11 cellular contexts compared by ENCODE assay signal in the genomic region with DNA sequence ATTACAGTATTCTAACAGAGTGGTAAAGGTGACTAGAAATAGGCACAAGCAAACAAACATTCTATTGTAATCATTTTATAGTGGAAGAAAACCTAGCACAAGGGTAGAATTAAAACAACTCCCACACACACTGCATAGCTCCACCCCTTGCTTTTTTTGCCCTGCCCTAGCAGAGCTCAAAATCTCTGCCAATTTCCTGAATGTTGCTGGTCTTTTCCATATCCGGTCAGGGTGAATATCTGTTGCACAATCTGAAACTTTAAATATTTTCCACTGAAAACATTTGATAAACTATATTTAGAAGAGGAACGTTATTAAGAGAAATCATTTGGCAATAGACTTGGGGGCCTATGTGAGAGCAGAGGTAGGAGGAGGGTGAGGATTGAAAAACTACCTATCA. TPM values are rescaled to one million over a fixed set of nuclear protein-coding genes. Genes with fewer than 3 reads are reported as not detected.
A peak's percentile ranks its signal among the peaks of the same experiment; 100 is the strongest.
DNase-seq lines count a peak whose midpoint lies in the region; ATAC-seq, FAIRE-seq and TF ChIP-seq lines count a peak whose summit lies in the region.
"Had no signal": no experiment of that assay in that cellular context is flagged by ENCODE, and none has a peak within 500 bp of the region (broad histone marks: within the 10 kb centered on the region; RNA-seq: fewer than 3 reads in every experiment).

No MANE protein-coding gene starts in this region.

- H3K4me2 ChIP-seq in astrocyte (ENCODE audit: low read length): no peak overlapping the region

- no peak for ATAC-seq in GM19397 (IDR thresholded peaks at IDR 0.05; ENCODE audit: unreplicated experiment)

- TF ChIP-seq CTCF in astrocyte (IDR thresholded peaks at IDR 0.05; ENCODE audit: insufficient read depth, low read depth, low read length): no peak
- TF ChIP-seq CTCF in tibial artery (IDR thresholded peaks at IDR 0.05): no peak

- FAIRE-seq in astrocyte (lab: Jason Lieb, UNC): no peak

- DNase-seq in HCEC 1CT: peak; percentile 77
- DNase-seq in astrocyte (ENCODE audit: low read depth): peak; percentile 23
- DNase-seq in iris pigment epithelial cell (ENCODE audit: low read depth): peak; percentile 81
- DNase-seq in tibial artery: peak; percentile 55 to 80
- DNase-seq in stimulated activated naive CD4-positive, alpha-beta T cell (lab: John Stamatoyannopoulos, UW): no peak
- DNase-seq in Kasumi-1 (lab: John Stamatoyannopoulos, UW): no peak
- DNase-seq in NK-92 (lab: John Stamatoyannopoulos, UW; ENCODE audit: unreplicated experiment): no peak
- DNase-seq: head of caudate nucleus, NCI-H2029 had no signal

- H3K9me3 ChIP-seq in astrocyte (ENCODE audit: insufficient read depth, low read depth, low read length): no peaks in the 10 kb centered on the region
- H3K9me3 ChIP-seq in tibial artery: peaks cover 0 to 3% (median 0%) of the 10 kb centered on the region in 3 donors

- peaks cover 4% of the 10 kb centered on the region for H3K4me1 Mint-ChIP-seq in astrocyte (ENCODE audit: low read depth, unreplicated experiment)

- H2AFZ ChIP-seq in astrocyte (ENCODE audit: low read depth, low read length): no peak overlapping the region

- H3K36me3 Mint-ChIP-seq in astrocyte (ENCODE audit: low read depth, unreplicated experiment): no peaks in the 10 kb centered on the region

- no peak overlapping the region for H3K9ac ChIP-seq in astrocyte (ENCODE audit: low read length)

- no peaks in the 10 kb centered on the region for H3K27me3 ChIP-seq in astrocyte (ENCODE audit: insufficient read depth, low read length)
- H3K27me3 ChIP-seq in tibial artery: no peaks in the 10 kb centered on the region

- H3K9me3 Mint-ChIP-seq in astrocyte (ENCODE audit: unreplicated experiment): no peaks in the 10 kb centered on the region
- H3K9me3 Mint-ChIP-seq: stimulated activated naive CD8-positive, alpha-beta T cell treated with anti-CD3 and anti-CD28 coated beads, Interleukin-15, Interleukin-2, amounts not matched to agents 100 ng/mL and 50 ng/mL, for 24 hours had no signal

- H4K20me1 ChIP-seq in astrocyte (ENCODE audit: insufficient read depth, low read length): no peaks in the 10 kb centered on the region

- no peak overlapping the region for H3K4me3 ChIP-seq in astrocyte (ENCODE audit: insufficient read depth, low read depth, low read length)
- H3K4me3 ChIP-seq in tibial artery: peak overlapping the region in 1 of 2 donors; percentile 17

- no peaks in the 10 kb centered on the region for H3K27me3 Mint-ChIP-seq in astrocyte (ENCODE audit: low read depth, unreplicated experiment)
- H3K27me3 Mint-ChIP-seq: stimulated activated naive CD8-positive, alpha-beta T cell treated with anti-CD3 and anti-CD28 coated beads, Interleukin-15, Interleukin-2, amounts not matched to agents 100 ng/mL and 50 ng/mL, for 24 hours had no signal

- intact Hi-C loops in tibial artery (cut with DNase I; ENCODE audit: low total_unique reads): no loop called here

- no peak overlapping the region for H3K27ac Mint-ChIP-seq in astrocyte (ENCODE audit: unreplicated experiment)
- H3K27ac Mint-ChIP-seq: stimulated activated naive CD8-positive, alpha-beta T cell treated with anti-CD3 and anti-CD28 coated beads, Interleukin-15, Interleukin-2, amounts not matched to agents 100 ng/mL and 50 ng/mL, for 24 hours had no signal

- peaks cover 5% of the 10 kb centered on the region for H3K4me1 ChIP-seq in astrocyte (ENCODE audit: insufficient read depth, low read length)
- H3K4me1 ChIP-seq in tibial artery: peaks cover 0 to 44% (median 23%) of the 10 kb centered on the region in 4 donors

- H3K27ac ChIP-seq in astrocyte (ENCODE audit: low read depth, low read length) (no peak overlapping the region), tibial artery (peak overlapping the region; percentile 61 to 93)

- H3K79me2 ChIP-seq in astrocyte (ENCODE audit: insufficient read depth, low read length): no peaks in the 10 kb centered on the region

- no peak overlapping the region for H3K4me3 Mint-ChIP-seq in astrocyte (ENCODE audit: unreplicated experiment)
- H3K4me3 Mint-ChIP-seq: stimulated activated naive CD8-positive, alpha-beta T cell treated with anti-CD3 and anti-CD28 coated beads, Interleukin-15, Interleukin-2, amounts not matched to agents 100 ng/mL and 50 ng/mL, for 24 hours had no signal

- no peaks in the 10 kb centered on the region for H3K36me3 ChIP-seq in astrocyte (ENCODE audit: insufficient read depth, low read length)
- no peaks in the 10 kb centered on the region for H3K36me3 ChIP-seq in tibial artery

RNA-seq across cellular contexts. Expression of a gene that starts 2.7 kb away (rescaled TPM):
- total RNA-seq in astrocyte: 5.0 and 6.2 TPM in 2 replicates

RNA-seq across cellular contexts. Expression of a gene that starts 2.8 kb away (rescaled TPM):
- total RNA-seq in astrocyte: 15.4 and 18.5 TPM in 2 replicates

RNA-seq across cellular contexts. Expression of a gene that starts 53.7 kb away (rescaled TPM):
- 34.6 and 36.8 TPM in 2 replicates for total RNA-seq in astrocyte

Comparison
In these comparisons a context has a peak if more than half of its experiments do, and no peak if none do; other contexts are left out.
1. DNase-seq: peak in HCEC 1CT (single experiment), astrocyte (single experiment), iris pigment epithelial cell (single experiment) and tibial artery (2 of 2); none in stimulated activated naive CD4-positive, alpha-beta T cell (0 of 6), Kasumi-1 (0 of 2) and NK-92 (single experiment).